14 cellular contexts compared by ENCODE assay signal in genomic region chr2:60964651-60965513, GRCh38. TPM values are rescaled to one million over a fixed set of nuclear protein-coding genes. Genes with fewer than 3 reads are reported as not detected.
A peak's percentile ranks its signal among the peaks of the same experiment; 100 is the strongest.
DNase-seq lines count a peak whose midpoint lies in the region; ATAC-seq, FAIRE-seq and TF ChIP-seq lines count a peak whose summit lies in the region.
"Had no signal": no experiment of that assay in that cellular context is flagged by ENCODE, and none has a peak within 500 bp of the region (broad histone marks: within the 10 kb centered on the region; RNA-seq: fewer than 3 reads in every experiment).

No MANE protein-coding gene starts in this region.

- H4K20me1 ChIP-seq in BLaER1 treated with 17β-estradiol and CSF1 and Interleukin-3, amounts not matched to agents 10 nM and 100 nM = no peaks in the 10 kb centered on the region

- peaks cover under 1 to 19% (median 6%) of the 10 kb centered on the region in 11 experiments; a peak in 14 of 22 replicates for H3K36me3 ChIP-seq in BLaER1 treated with 17β-estradiol and CSF1 and Interleukin-3, amounts not matched to agents 10 nM and 100 nM
- H3K36me3 ChIP-seq in kidney (ENCODE audit: control insufficient read depth in 1 of 2, insufficient read depth in 2 of 2, low read length in 2 of 2) = no peaks in the 10 kb centered on the region
- H3K36me3 ChIP-seq: gastroesophageal sphincter had no signal

- no peak for ATAC-seq in foreskin keratinocyte
- ATAC-seq: gastroesophageal sphincter, right cardiac atrium had no signal

- intact Hi-C loops in kidney (cut with DNase I) = no loop called here

- POLR2A ChIA-PET in HEK293T (lab: Yijun Ruan, JAX) = no interaction called here

- H3K27ac ChIP-seq in BLaER1 treated with 17β-estradiol and CSF1 and Interleukin-3, amounts not matched to agents 10 nM and 100 nM = peak overlapping the region; percentile 9 to 63 (median 55); a peak in 19 of 22 replicates
- 0 out of 2 replicates have a peak overlapping the region, but pooled peaks have one; percentile 4 for H3K27ac ChIP-seq in VCaP
- H3K27ac ChIP-seq in foreskin keratinocyte = peak overlapping the region; percentile 54
- H3K27ac ChIP-seq in kidney (ENCODE audit: low read depth in 2 of 2, low read length in 2 of 2) = no peak overlapping the region
- H3K27ac ChIP-seq: gastroesophageal sphincter had no signal

- CTCF ChIA-PET in HEK293T (lab: Yijun Ruan, JAX) = interaction anchor here (0.6 kb wide), 1 partner anchor 257 kb away, joined by 3 read pairs; no protein-coding TSS in a partner anchor

- peak overlapping the region in 10 of 11 experiments; percentile 3 to 56 (median 42); a peak in 16 of 22 replicates for H3K4me2 ChIP-seq in BLaER1 treated with 17β-estradiol and CSF1 and Interleukin-3, amounts not matched to agents 10 nM and 100 nM

- no peak overlapping the region for H3K9ac ChIP-seq in BLaER1 treated with 17β-estradiol and CSF1 and Interleukin-3, amounts not matched to agents 10 nM and 100 nM
- H3K9ac ChIP-seq in kidney (ENCODE audit: low read length in 2 of 2) = no peak overlapping the region

- DNase-seq in GM19239 (ENCODE audit: insufficient read length, low spot score) (no peak), foreskin keratinocyte (no peak), epidermal melanocyte (ENCODE audit: insufficient read length, low spot score) (no peak), HuH-7.5 (ENCODE audit: low spot score) (no peak), kidney (no peak), HEK293T (ENCODE audit: extremely low spot score) (no peak)
- DNase-seq: anterior cingulate cortex; C1 segment of cervical spinal cord; effector CD8-positive, alpha-beta T cell; nephron progenitor cell; right cardiac atrium had no signal

- no peaks in the 10 kb centered on the region for H3K27me3 ChIP-seq in BLaER1 treated with 17β-estradiol and CSF1 and Interleukin-3, amounts not matched to agents 10 nM and 100 nM
- no peaks in the 10 kb centered on the region for H3K27me3 ChIP-seq in foreskin keratinocyte
- H3K27me3 ChIP-seq: gastroesophageal sphincter had no signal

- no peak overlapping the region for H3K4me3 ChIP-seq in BLaER1 treated with 17β-estradiol and CSF1 and Interleukin-3, amounts not matched to agents 10 nM and 100 nM
- no peak overlapping the region for H3K4me3 ChIP-seq in kidney (ENCODE audit: low read length in 2 of 2)
- H3K4me3 ChIP-seq: gastroesophageal sphincter had no signal

- H3K9me3 ChIP-seq in BLaER1 treated with 17β-estradiol and CSF1 and Interleukin-3, amounts not matched to agents 10 nM and 100 nM (replicated peaks in 1 of 11) = peaks cover 0 to 5% (median 0%) of the 10 kb centered on the region in 11 experiments; a peak in 2 of 22 replicates
- no peaks in the 10 kb centered on the region for H3K9me3 ChIP-seq in kidney (ENCODE audit: control insufficient read depth in 1 of 2, low read length in 2 of 2)
- H3K9me3 ChIP-seq: gastroesophageal sphincter had no signal

- TF ChIP-seq CTCF in VCaP (conservative IDR thresholded peaks at IDR 0.05) = no peak
- no peak for TF ChIP-seq CTCF in foreskin keratinocyte (conservative IDR thresholded peaks at IDR 0.05)
- TF ChIP-seq CTCF in kidney (IDR thresholded peaks at IDR 0.05; ENCODE audit: borderline replicate concordance, extremely low read depth, insufficient read depth) = no peak

- peak; percentile 69 for FAIRE-seq in GM19239 (lab: Jason Lieb, UNC)
- FAIRE-seq in kidney (lab: Jason Lieb, UNC) = no peak

- H3K4me1 ChIP-seq in BLaER1 treated with 17β-estradiol and CSF1 and Interleukin-3, amounts not matched to agents 10 nM and 100 nM = peaks cover 11 to 29% (median 25%) of the 10 kb centered on the region in 10 experiments; a peak in 19 of 20 replicates
- H3K4me1 ChIP-seq in foreskin keratinocyte (peaks cover 21% of the 10 kb centered on the region), kidney (ENCODE audit: control insufficient read depth in 1 of 2, insufficient read depth in 1 of 2, low read depth in 1 of 2, low read length in 2 of 2) (no peaks in the 10 kb centered on the region)
- H3K4me1 ChIP-seq: gastroesophageal sphincter had no signal

TF ChIP-seq in HEK293T, 16 proteins besides CTCF, POLR2A, EP300 and RAD21:
- TF ChIP-seq ARNT (IDR thresholded peaks at IDR 0.05) = no peak

RNA-seq across cellular contexts. Expression of gene PEX13, which starts 52.6 kb away (rescaled TPM):
- total RNA-seq in foreskin keratinocyte (20.7 and 22.3 TPM in 2 replicates), kidney (22.5 TPM)
- polyA plus RNA-seq in foreskin keratinocyte (7.0 and 8.2 TPM in 2 replicates), kidney (ENCODE audit: insufficient read depth, low read depth, low replicate concordance) (12.7 TPM)

RNA-seq across cellular contexts. Expression of gene PUS10, which starts 53.2 kb away (rescaled TPM):
- total RNA-seq in foreskin keratinocyte (3.1 and 3.4 TPM in 2 replicates), kidney (5.7 TPM)
- polyA plus RNA-seq in foreskin keratinocyte (1.1 and 1.3 TPM in 2 replicates), kidney (ENCODE audit: insufficient read depth, low read depth, low replicate concordance) (3.0 TPM)

Comparison
In these comparisons a context has a peak if more than half of its experiments do, and no peak if none do; other contexts are left out.
1. H3K27ac ChIP-seq: peak in BLaER1 treated with 17β-estradiol and CSF1 and Interleukin-3, amounts not matched to agents 10 nM and 100 nM (11 of 11), VCaP (single experiment) and foreskin keratinocyte (single experiment); none in kidney (0 of 2).